In genomic region chr11:61091373-61092279, GRCh38 we compare ENCODE assay signal across 12 cellular contexts. TPM values are rescaled to one million over a fixed set of nuclear protein-coding genes. Genes with fewer than 3 reads are reported as not detected.
A peak's percentile ranks its signal among the peaks of the same experiment; 100 is the strongest.
DNase-seq lines count a peak whose midpoint lies in the region; ATAC-seq, FAIRE-seq and TF ChIP-seq lines count a peak whose summit lies in the region.
"Had no signal": no experiment of that assay in that cellular context is flagged by ENCODE, and none has a peak within 500 bp of the region (broad histone marks: within the 10 kb centered on the region; RNA-seq: fewer than 3 reads in every experiment).

No MANE protein-coding gene starts in this region.

- no peak overlapping the region for H2AFZ ChIP-seq in HepG2 (ENCODE audit: low read length)

- H3K4me3 ChIP-seq in right lobe of liver (no peak overlapping the region), HepG2 (replicated peaks in 1 of 3; ENCODE audit: insufficient read depth in 1 of 3, low read depth in 2 of 3, low read length in 3 of 3) (no peak overlapping the region), fibroblast of mammary gland (ENCODE audit: control insufficient read depth, low read depth, low read length) (no peak overlapping the region), aorta (ENCODE audit: low read length in 2 of 2) (no peak overlapping the region)

- TF ChIP-seq POLR2A in right lobe of liver (IDR thresholded peaks at IDR 0.05): no peak
- no peak for TF ChIP-seq POLR2A in HepG2 (IDR thresholded peaks at IDR 0.05; ENCODE audit: insufficient read depth in 1 of 2, low read depth in 2 of 2, low read length in 2 of 2)

- ATAC-seq in right lobe of liver (peak in 3 of 4 donors; percentile 21 to 47 (median 25)), HepG2 (no peak; the same call in 1 of the 3 replicates), aorta (ENCODE audit: low FRiP score) (peak; percentile 15), GM21390 (IDR thresholded peaks at IDR 0.05; ENCODE audit: unreplicated experiment) (no peak)

- no peaks in the 10 kb centered on the region for H4K20me1 ChIP-seq in HepG2 (ENCODE audit: insufficient read depth, low read length)

- intact Hi-C loops in right lobe of liver (cut with DNase I): no loop called here
- intact Hi-C loops in HepG2 (cut with micrococcal nuclease; ENCODE audit: unreplicated experiment): no loop called here
- intact Hi-C loops in aorta (cut with DNase I): no loop called here

- CTCF ChIA-PET in HepG2 (lab: Yijun Ruan, JAX; ENCODE audit: low intra/inter-chr PET ratio, low total read pairs): no interaction called here

- POLR2A ChIA-PET in HepG2 (lab: Yijun Ruan, JAX): no interaction called here

- FAIRE-seq in HepG2 (lab: Jason Lieb, UNC): no peak
- FAIRE-seq: H54 had no signal

- no peak for TF ChIP-seq RAD21 in HepG2 (CRISPR knock-in tag; IDR thresholded peaks at IDR 0.05)

- TF ChIP-seq EP300 in HepG2 (IDR thresholded peaks at IDR 0.05; ENCODE audit: low read depth in 2 of 2, low read length in 2 of 2): no peak
- TF ChIP-seq EP300 in HepG2 (CRISPR knock-in tag; IDR thresholded peaks at IDR 0.05; ENCODE audit: borderline replicate concordance): no peak

- DNase-seq in right lobe of liver: no peak
- no peak for DNase-seq in HepG2 (ENCODE audit: low spot score)
- peak; percentile 34 for DNase-seq in T-helper 9 cell
- peak; percentile 31 for DNase-seq in fibroblast of mammary gland (ENCODE audit: low read depth)
- DNase-seq in aorta: no peak
- no peak for DNase-seq in NCI-H187 (lab: John Stamatoyannopoulos, UW)
- DNase-seq in DMS 273 treated with DMSO at 0.1 percent for 48 hours (lab: John Stamatoyannopoulos, UW): no peak
- DNase-seq: NCI-H2029 treated with DMSO at 0.1 percent for 48 hours had no signal

- in situ Hi-C loops in HepG2 (cut with HindIII; ENCODE audit: extremely low pct_ligation_motif_present, low pct_unique_long_range_greater_than_20kb): no loop called here

- H3K9me3 ChIP-seq in right lobe of liver: no peaks in the 10 kb centered on the region
- H3K9me3 ChIP-seq in HepG2 (ENCODE audit: low read length): no peaks in the 10 kb centered on the region
- H3K9me3 ChIP-seq in aorta (ENCODE audit: control insufficient read depth, low read length): no peaks in the 10 kb centered on the region
- H3K9me3 ChIP-seq: neutrophil had no signal

- H3K27me3 ChIP-seq in right lobe of liver (no peaks in the 10 kb centered on the region), HepG2 (ENCODE audit: control insufficient read depth in 1 of 2, insufficient read depth in 2 of 2, low read length in 2 of 2) (peaks cover 0 to 7% of the 10 kb centered on the region in 2 experiments; a peak in 2 of 5 replicates), aorta (ENCODE audit: control insufficient read depth in 1 of 2, insufficient read depth in 2 of 2, low read length in 1 of 2) (no peaks in the 10 kb centered on the region)

- H3K27ac ChIP-seq in right lobe of liver: no peak overlapping the region
- H3K27ac ChIP-seq in HepG2 (ENCODE audit: extremely low read length, insufficient read depth, low read length): no peak overlapping the region
- no peak overlapping the region for H3K27ac ChIP-seq in aorta (ENCODE audit: low read depth in 1 of 2, low read length in 2 of 2)
- H3K27ac ChIP-seq: neutrophil had no signal

- no TSS peak for BruUV-seq in HepG2 (replicated peaks; lab: Mats Ljungman, UMichigan)

- H3K36me3 ChIP-seq in right lobe of liver: no peaks in the 10 kb centered on the region
- no peaks in the 10 kb centered on the region for H3K36me3 ChIP-seq in HepG2 (replicated peaks in 1 of 2; ENCODE audit: control insufficient read depth in 1 of 2, insufficient read depth in 2 of 2, low read length in 2 of 2)
- H3K36me3 ChIP-seq in aorta (ENCODE audit: control insufficient read depth in 1 of 2, insufficient read depth in 2 of 2, low read length in 1 of 2): no peaks in the 10 kb centered on the region
- H3K36me3 ChIP-seq: neutrophil had no signal

- no peak for TF ChIP-seq CTCF in right lobe of liver (IDR thresholded peaks at IDR 0.05)
- no peak for TF ChIP-seq CTCF in HepG2 (CRISPR knock-in tag; IDR thresholded peaks at IDR 0.05)
- TF ChIP-seq CTCF in fibroblast of mammary gland (conservative IDR thresholded peaks at IDR 0.05; ENCODE audit: control insufficient read depth, insufficient read depth, low read depth, low read length): no peak

- no peaks in the 10 kb centered on the region for H3K4me1 ChIP-seq in right lobe of liver
- H3K4me1 ChIP-seq in HepG2 (ENCODE audit: insufficient read depth, low read length): no peaks in the 10 kb centered on the region
- no peaks in the 10 kb centered on the region for H3K4me1 ChIP-seq in aorta (ENCODE audit: control insufficient read depth in 1 of 2, insufficient read depth in 2 of 2, low read length in 2 of 2)

- no CpG with 5 or more reads among the region's 17 CpGs for WGBS in right lobe of liver (ENCODE audit: insufficient coverage, low coverage, low lambda C conversion rate, missing lambda C conversion rate)
- whole genome bisulfite sequencing in HepG2 (ENCODE audit: low lambda C conversion rate): 55% methylated on average over 7 of the region's 17 CpGs
- 86 to 90% methylated on average over 17 of the region's 17 CpGs for WGBS in aorta, 2 donors

- H3K4me2 ChIP-seq in HepG2 (ENCODE audit: low read depth, low read length): no peak overlapping the region

- no peak overlapping the region for H3K9ac ChIP-seq in HepG2 (ENCODE audit: insufficient read depth, low read depth, low read length)

- H3K79me2 ChIP-seq in HepG2 (ENCODE audit: insufficient read depth, low read length): no peaks in the 10 kb centered on the region

TF ChIP-seq in HepG2, 621 proteins besides CTCF, POLR2A, EP300 and RAD21:
- TF ChIP-seq MLLT10 (CRISPR knock-in tag; IDR thresholded peaks at IDR 0.05) (no peak), ZFP36 (IDR thresholded peaks at IDR 0.05; ENCODE audit: borderline replicate concordance, low read depth, low read length, partially characterized antibody) (no peak)
- TF ChIP-seq, protein P1, sequence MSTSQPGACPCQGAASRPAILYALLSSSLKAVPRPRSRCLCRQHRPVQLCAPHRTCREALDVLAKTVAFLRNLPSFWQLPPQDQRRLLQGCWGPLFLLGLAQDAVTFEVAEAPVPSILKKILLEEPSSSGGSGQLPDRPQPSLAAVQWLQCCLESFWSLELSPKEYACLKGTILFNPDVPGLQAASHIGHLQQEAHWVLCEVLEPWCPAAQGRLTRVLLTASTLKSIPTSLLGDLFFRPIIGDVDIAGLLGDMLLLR (CRISPR knock-in tag; IDR thresholded peaks at IDR 0.05): no peak

RNA-seq across cellular contexts. Expression of gene CD5, which starts 10.7 kb away (rescaled TPM):
- total RNA-seq in right lobe of liver (under 1 TPM; 0.12 to 0.56 (median 0.35) TPM), HepG2 (2016; rRNA removed; fragmentation: Illumina TruSeq; extraction: Trizol) (not detected in 2 replicates), aorta (1 to 10 TPM in 1 of 2 donors, under 1 TPM in 1; 0.58 to 1.7 TPM)
- total RNA-seq in HepG2 (2016; cell fraction: cytosol; rRNA removed; fragmentation: Illumina TruSeq; extraction: Trizol; ENCODE audit: low read depth): not detected in 2 replicates
- total RNA-seq in HepG2 (2016; cell fraction: insoluble cytoplasmic fraction; rRNA removed; fragmentation: Illumina TruSeq; extraction: Trizol): not detected in 2 replicates
- total RNA-seq in HepG2 (2016; cell fraction: membrane; rRNA removed; fragmentation: Illumina TruSeq; extraction: Trizol): not detected in 2 replicates
- total RNA-seq in HepG2 (2016; cell fraction: nucleus; rRNA removed; fragmentation: Illumina TruSeq; extraction: Trizol): not detected in 2 replicates
- polyA plus RNA-seq in HepG2 (2011; rRNA removed) (not detected in 2 replicates), aorta (under 1 TPM in 1 of 2 donors, not detected in 1; 0.67 TPM)
- polyA plus RNA-seq in HepG2 (2011; cell fraction: cytosol; rRNA removed): not detected in 2 replicates
- not detected in 2 replicates for polyA plus RNA-seq in HepG2 (2011; cell fraction: nucleus; rRNA removed)
- not detected in 2 replicates for polyA plus RNA-seq in HepG2 (2012)
- polyA plus RNA-seq in HepG2 (2016; cell fraction: cytosol; fragmentation: Illumina TruSeq; extraction: Trizol; ENCODE audit: low read depth): not detected in 2 replicates
- polyA plus RNA-seq in HepG2 (2016; cell fraction: insoluble cytoplasmic fraction; fragmentation: Illumina TruSeq; extraction: Trizol; ENCODE audit: low read depth): not detected in 2 replicates
- polyA plus RNA-seq in HepG2 (2016; cell fraction: membrane; fragmentation: Illumina TruSeq; extraction: Trizol; ENCODE audit: low read depth): not detected in 2 replicates
- polyA plus RNA-seq in HepG2 (2016; cell fraction: nucleus; fragmentation: Illumina TruSeq; extraction: Trizol; ENCODE audit: insufficient read depth, low read depth): not detected in 2 replicates
- polyA minus RNA-seq in HepG2 (2011; rRNA and poly(A)+ RNA removed; ENCODE audit: low replicate concordance): not detected in 2 replicates
- not detected in 2 replicates for polyA minus RNA-seq in HepG2 (2011; cell fraction: cytosol; rRNA and poly(A)+ RNA removed)
- not detected in 2 replicates for polyA minus RNA-seq in HepG2 (2011; cell fraction: nucleus; rRNA and poly(A)+ RNA removed)
- total RNA-seq: fibroblast of lung had no signal
- polyA plus RNA-seq: fibroblast of lung had no signal

Comparison
In these comparisons a context has a peak if more than half of its experiments do, and no peak if none do; other contexts are left out.
1. ATAC-seq: peak in right lobe of liver (3 of 4) and aorta (single experiment); none in HepG2 (single experiment) and GM21390 (single experiment).
2. DNase-seq: peak in T-helper 9 cell (single experiment) and fibroblast of mammary gland (single experiment); none in right lobe of liver (0 of 3), HepG2 (single experiment), aorta (0 of 2), NCI-H187 (0 of 2) and DMS 273 treated with DMSO at 0.1 percent for 48 hours (single experiment).